ENCODE assay signal across 4 cellular contexts in genomic region chr2:6249557-6249956, GRCh38.
"Had no signal": no experiment of that assay in that cellular context is flagged by ENCODE, and none has a peak within 500 bp of the region (broad histone marks: within the 10 kb centered on the region; RNA-seq: fewer than 3 reads in every experiment).

No MANE protein-coding gene starts in this region.

- H3K4me2 ChIP-seq: GM23338 had no signal

- H3K4me3 Mint-ChIP-seq: GM23338 had no signal

- H3K9me3 ChIP-seq: HAP-1 had no signal

- H3K27ac Mint-ChIP-seq: GM23338 had no signal

- H3K36me3 ChIP-seq: HAP-1 had no signal

- H3K4me1 Mint-ChIP-seq: GM23338 had no signal

- DNase-seq: H7, IMR-90 had no signal

- H2AFZ ChIP-seq: GM23338 had no signal

- H3K4me3 ChIP-seq: GM23338, HAP-1 had no signal

- H3K4me1 ChIP-seq: HAP-1 had no signal
